1 cellular context compared by ENCODE assay signal in genomic region chr1:23792151-23792945, GRCh38.
TF ChIP-seq lines count a peak whose summit lies in the region.

No MANE protein-coding gene starts in this region.

TF ChIP-seq in GM12878, 131 proteins besides CTCF, POLR2A, EP300 and RAD21:
- no peak for TF ChIP-seq E4F1 (IDR thresholded peaks at IDR 0.05; ENCODE audit: borderline replicate concordance, partially characterized antibody)
- no peak for TF ChIP-seq JUND (IDR thresholded peaks at IDR 0.05; ENCODE audit: low read depth, low read length)
- TF ChIP-seq JUNB (IDR thresholded peaks at IDR 0.05) = no peak
- TF ChIP-seq SIX5 (IDR thresholded peaks at IDR 0.05; ENCODE audit: low read depth, low read length, severe bottlenecking) = no peak
- no peak for TF ChIP-seq ZNF24 (IDR thresholded peaks at IDR 0.05)
